15 cellular contexts compared by ENCODE assay signal in the genomic region with DNA sequence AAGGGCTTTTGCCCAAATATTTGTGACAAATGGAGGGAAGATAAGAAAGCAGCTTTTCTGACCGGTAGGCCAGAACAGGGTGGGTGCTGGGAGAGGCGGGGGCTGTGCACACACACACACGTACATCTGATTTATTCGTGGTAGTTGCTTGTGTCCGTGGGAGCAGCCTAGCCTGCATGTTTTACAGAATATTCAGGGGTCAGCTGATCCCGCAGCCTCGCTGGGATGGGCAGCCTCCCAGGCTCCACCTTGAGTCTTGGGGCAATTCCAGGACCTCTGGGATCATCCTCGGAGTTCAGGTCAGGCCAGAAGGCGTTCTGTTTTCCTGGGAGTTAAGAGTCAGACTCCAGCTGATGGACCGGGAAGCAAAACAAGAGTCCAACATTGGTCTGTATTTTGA.
DNase-seq lines count a peak whose midpoint lies in the region; ATAC-seq, FAIRE-seq and TF ChIP-seq lines count a peak whose summit lies in the region.
"Had no signal": no experiment of that assay in that cellular context is flagged by ENCODE, and none has a peak within 500 bp of the region (broad histone marks: within the 10 kb centered on the region; RNA-seq: fewer than 3 reads in every experiment).

No MANE protein-coding gene starts in this region.

- H2AFZ ChIP-seq in IMR-90 (replicated peaks; ENCODE audit: low read length, poor library complexity) = peak overlapping the region; percentile 27
- peak overlapping the region; percentile 6 for H2AFZ ChIP-seq in smooth muscle cell (ENCODE audit: low read depth)
- H2AFZ ChIP-seq in Karpas-422 (ENCODE audit: low read length) = no peak overlapping the region

- no peak for ATAC-seq in IMR-90 (ENCODE audit: low read depth)
- peak; percentile 3 for ATAC-seq in left lung
- ATAC-seq in HG03469 (IDR thresholded peaks at IDR 0.05; ENCODE audit: unreplicated experiment) = no peak
- ATAC-seq: stimulated activated memory B cell treated with anti-CD40 and anti-IgM and Interleukin-4, amounts not matched to agents 10 μg/mL and 1 μg/mL and 100 μg/mL, for 72 hours had no signal

- H3K18ac ChIP-seq in IMR-90 (ENCODE audit: low read depth, low read length) = no peak overlapping the region

- DNase-seq in IMR-90 (no peak), dorsolateral prefrontal cortex (no peak), left lung (no peak), smooth muscle cell (lab: John Stamatoyannopoulos, UW; ENCODE audit: unreplicated experiment) (no peak), pons (ENCODE audit: low spot score) (no peak), small intestine (no peak), Karpas-422 (no peak)
- DNase-seq: activated gamma-delta T cell; effector memory CD4-positive, alpha-beta T cell; foreskin melanocyte; NCI-H1092; right cardiac atrium had no signal

- H3K27me3 ChIP-seq in IMR-90 (ENCODE audit: control insufficient read depth, insufficient read depth, low read length) (peaks cover 29% of the 10 kb centered on the region), dorsolateral prefrontal cortex (no peaks in the 10 kb centered on the region), left lung (no peaks in the 10 kb centered on the region), smooth muscle cell (ENCODE audit: low read depth) (no peaks in the 10 kb centered on the region), small intestine (ENCODE audit: control insufficient read depth in 2 of 2, insufficient read depth in 2 of 2, low read length in 2 of 2) (no peaks in the 10 kb centered on the region), Karpas-422 (ENCODE audit: low read length) (no peaks in the 10 kb centered on the region)

- POLR2A ChIA-PET in IMR-90 (lab: Charles Lee; ENCODE audit: unreplicated experiment) = no interaction called here

- no peak overlapping the region for H2BK15ac ChIP-seq in IMR-90 (ENCODE audit: low read depth, low read length)

- no TSS peak for BruUV-seq in IMR-90 (replicated peaks; lab: Mats Ljungman, UMichigan)

- H3K4me3 ChIP-seq in IMR-90 (ENCODE audit: insufficient read depth, low read depth, low read length) = no peak overlapping the region
- H3K4me3 ChIP-seq in dorsolateral prefrontal cortex = no peak overlapping the region
- no peak overlapping the region for H3K4me3 ChIP-seq in left lung
- no peak overlapping the region for H3K4me3 ChIP-seq in smooth muscle cell
- no peak overlapping the region for H3K4me3 ChIP-seq in small intestine (ENCODE audit: low read depth in 1 of 2, low read length in 2 of 2)
- no peak overlapping the region for H3K4me3 ChIP-seq in Karpas-422 (ENCODE audit: low read length)
- H3K4me3 ChIP-seq: SK-N-MC had no signal

- H2AK5ac ChIP-seq in IMR-90 (ENCODE audit: low read depth, low read length) = no peak overlapping the region

- H2BK5ac ChIP-seq in IMR-90 (ENCODE audit: low read depth, low read length, poor library complexity, severe bottlenecking) = no peak overlapping the region

- H3K9me3 ChIP-seq in IMR-90 (ENCODE audit: control insufficient read depth, insufficient read depth, low read length) = no peaks in the 10 kb centered on the region
- H3K9me3 ChIP-seq in left lung = no peaks in the 10 kb centered on the region
- no peaks in the 10 kb centered on the region for H3K9me3 ChIP-seq in smooth muscle cell (replicated peaks; ENCODE audit: low read depth)
- no peaks in the 10 kb centered on the region for H3K9me3 ChIP-seq in small intestine (ENCODE audit: control insufficient read depth, low read depth)
- H3K9me3 ChIP-seq in Karpas-422 (ENCODE audit: low read length) = no peaks in the 10 kb centered on the region

- no peak overlapping the region for H2BK20ac ChIP-seq in IMR-90 (ENCODE audit: low read depth, low read length)

- H3K4me2 ChIP-seq in IMR-90 (ENCODE audit: low read depth, low read length) = no peak overlapping the region
- H3K4me2 ChIP-seq in smooth muscle cell = peak overlapping the region; percentile 68
- H3K4me2 ChIP-seq in Karpas-422 (ENCODE audit: low read depth, low read length, poor library complexity, severe bottlenecking) = no peak overlapping the region

- H3F3A ChIP-seq in smooth muscle cell (ENCODE audit: low read depth) = no peaks in the 10 kb centered on the region

- no peak overlapping the region for H3K27ac ChIP-seq in IMR-90 (ENCODE audit: insufficient read depth, low read length)
- peak overlapping the region in 42 of 59 donors; percentile 10 to 80 (median 56) for H3K27ac ChIP-seq in dorsolateral prefrontal cortex
- peak overlapping the region; percentile 57 to 77 for H3K27ac ChIP-seq in left lung
- H3K27ac ChIP-seq in smooth muscle cell (ENCODE audit: low read depth) = peak overlapping the region; percentile 81
- H3K27ac ChIP-seq in small intestine (ENCODE audit: low read depth in 1 of 2, low read length in 1 of 2) = no peak overlapping the region
- H3K27ac ChIP-seq in Karpas-422 (ENCODE audit: low read length) = no peak overlapping the region
- H3K27ac ChIP-seq: SK-N-MC had no signal

- no peak overlapping the region for H4K8ac ChIP-seq in IMR-90 (ENCODE audit: low read depth in 2 of 2, low read length in 2 of 2)

- 48% methylated on average over 3 of the region's 10 CpGs; no CpG with 5 or more reads in 1 of the 2 experiments for WGBS in IMR-90 (ENCODE audit: extremely low coverage in 2 of 2, insufficient read length in 1 of 2), 2 experiments
- 44% methylated on average over 10 of the region's 10 CpGs for WGBS in smooth muscle cell (ENCODE audit: low lambda C conversion rate)
- WGBS in small intestine, 3 donors = 72 to 79% (median 79%) methylated on average over 10 of the region's 10 CpGs

- H3K9ac ChIP-seq in IMR-90 (ENCODE audit: low read depth, low read length) (no peak overlapping the region), smooth muscle cell (ENCODE audit: low read depth) (peak overlapping the region; percentile 19), Karpas-422 (ENCODE audit: low read length) (no peak overlapping the region)

- H4K5ac ChIP-seq in IMR-90 (ENCODE audit: low read depth, low read length) = no peak overlapping the region

- TF ChIP-seq RAD21 in IMR-90 (IDR thresholded peaks at IDR 0.05; ENCODE audit: low read length) = no peak

- no peak overlapping the region for H3K56ac ChIP-seq in IMR-90 (ENCODE audit: extremely low read depth, insufficient read depth, low read length)

- dilution Hi-C loops in IMR-90 (cut with HindIII; ENCODE audit: low sequenced_read_pairs, unreplicated experiment) = no loop called here

- H4K20me1 ChIP-seq in IMR-90 (ENCODE audit: insufficient read depth, low read length) (no peaks in the 10 kb centered on the region), smooth muscle cell (ENCODE audit: low read depth) (no peaks in the 10 kb centered on the region), Karpas-422 (ENCODE audit: insufficient read depth, low read depth, low read length) (no peaks in the 10 kb centered on the region)

- no peaks in the 10 kb centered on the region for H3K36me3 ChIP-seq in IMR-90 (ENCODE audit: control insufficient read depth, insufficient read depth, low read length)
- no peaks in the 10 kb centered on the region for H3K36me3 ChIP-seq in left lung
- no peaks in the 10 kb centered on the region for H3K36me3 ChIP-seq in smooth muscle cell (ENCODE audit: low read depth)
- H3K36me3 ChIP-seq in small intestine (ENCODE audit: control insufficient read depth in 2 of 2, insufficient read depth in 2 of 2, low read length in 2 of 2) = no peaks in the 10 kb centered on the region
- H3K36me3 ChIP-seq in Karpas-422 (ENCODE audit: insufficient read depth, low read length) = no peaks in the 10 kb centered on the region

- intact Hi-C loops in IMR-90 (cut with micrococcal nuclease) (no loop called here), dorsolateral prefrontal cortex (cut with DNase I) (no loop called here), left lung (cut with DNase I) (no loop called here)

- H3K4ac ChIP-seq in IMR-90 (ENCODE audit: low read depth, low read length) = no peak overlapping the region

- in situ Hi-C loops in IMR-90 (cut with MboI; ENCODE audit: low sequenced_read_pairs) = no loop called here

- no peak for FAIRE-seq in small intestine (lab: Jason Lieb, UNC)

- H3K4me1 ChIP-seq in IMR-90 (ENCODE audit: control insufficient read depth, insufficient read depth, low read length) (no peaks in the 10 kb centered on the region; the same call in 1 of the 2 replicates), left lung (peaks cover 16 to 20% of the 10 kb centered on the region in 2 donors), smooth muscle cell (ENCODE audit: low read depth) (no peaks in the 10 kb centered on the region), small intestine (ENCODE audit: control insufficient read depth in 2 of 2, insufficient read depth in 1 of 2, low read depth in 1 of 2, low read length in 1 of 2) (no peaks in the 10 kb centered on the region), Karpas-422 (ENCODE audit: low read length) (no peaks in the 10 kb centered on the region)

- H2BK120ac ChIP-seq in IMR-90 (ENCODE audit: low read depth, low read length) = no peak overlapping the region

- H3K14ac ChIP-seq in IMR-90 (replicated peaks; ENCODE audit: low read depth, low read length) = no peak overlapping the region

- H4K91ac ChIP-seq in IMR-90 (ENCODE audit: insufficient read depth, low read depth, low read length) = no peak overlapping the region

- no peak overlapping the region for H3K23ac ChIP-seq in IMR-90 (ENCODE audit: low read depth, low read length)

- H3K9me1 ChIP-seq in IMR-90 (ENCODE audit: insufficient read depth, low read length) = no peaks in the 10 kb centered on the region

- H2AK9ac ChIP-seq in IMR-90 (replicated peaks; ENCODE audit: low read depth, low read length, poor library complexity) = no peak overlapping the region

- no peaks in the 10 kb centered on the region for H3K79me2 ChIP-seq in smooth muscle cell (ENCODE audit: low read depth)
- H3K79me2 ChIP-seq in Karpas-422 (ENCODE audit: low read length) = no peaks in the 10 kb centered on the region

- H3K9me2 ChIP-seq in Karpas-422 (replicated peaks; ENCODE audit: insufficient read depth, low read length) = no peaks in the 10 kb centered on the region

- H3K79me1 ChIP-seq in IMR-90 (ENCODE audit: low read depth in 1 of 2, low read length in 2 of 2) = no peaks in the 10 kb centered on the region

- TF ChIP-seq CTCF in IMR-90 (conservative IDR thresholded peaks at IDR 0.05; ENCODE audit: low read depth, low read length) (no peak), dorsolateral prefrontal cortex (IDR thresholded peaks at IDR 0.05 in 54 of 56, conservative IDR thresholded peaks at IDR 0.05 in 2 of 56; ENCODE audit: low read depth in 1 of 56, partially characterized antibody in 56 of 56) (no peak), left lung (IDR thresholded peaks at IDR 0.05) (no peak), smooth muscle cell (IDR thresholded peaks at IDR 0.05; ENCODE audit: borderline replicate concordance, insufficient read depth, poor library complexity, severe bottlenecking) (no peak)

- CTCF ChIA-PET in IMR-90 (lab: Yijun Ruan, JAX) = no interaction called here

- no peak for TF ChIP-seq POLR2A in IMR-90 (IDR thresholded peaks at IDR 0.05; ENCODE audit: low read depth, low read length)

TF ChIP-seq in IMR-90, 13 proteins besides CTCF, POLR2A, EP300 and RAD21 (continues in another document):
- TF ChIP-seq MAZ (IDR thresholded peaks at IDR 0.05; ENCODE audit: borderline replicate concordance, low read depth, low read length) = no peak
- no peak for TF ChIP-seq MXI1 (IDR thresholded peaks at IDR 0.05; ENCODE audit: borderline replicate concordance, low read depth, low read length)
- TF ChIP-seq RFX5 (IDR thresholded peaks at IDR 0.05; ENCODE audit: low read depth, low read length) = no peak

Comparison
In these comparisons a context has a peak if more than half of its experiments do, and no peak if none do; other contexts are left out.
1. H3K27ac ChIP-seq: peak in dorsolateral prefrontal cortex (42 of 59), left lung (2 of 2) and smooth muscle cell (single experiment); none in IMR-90 (single experiment), small intestine (0 of 2) and Karpas-422 (single experiment).